In the genomic region with DNA sequence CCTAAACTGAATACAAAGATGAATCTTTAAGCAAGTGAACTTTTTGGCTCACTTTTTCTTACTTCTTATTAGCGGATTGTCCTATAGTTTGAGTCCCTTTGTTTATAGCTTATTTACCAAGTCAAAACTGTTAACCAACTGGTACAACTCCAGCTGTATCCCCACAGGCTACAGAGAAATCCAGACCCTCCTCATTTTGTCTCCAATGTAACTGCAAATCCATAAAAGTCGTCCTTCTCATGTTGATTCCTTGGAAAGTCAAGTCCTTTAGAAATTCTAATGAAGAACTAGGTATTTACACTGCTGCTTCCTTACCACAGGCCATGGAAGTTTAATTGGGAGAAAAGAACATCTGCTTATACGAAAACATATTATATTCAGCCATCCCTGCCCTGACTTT, we compare ENCODE assay signal across 26 cellular contexts.
"Had no signal": no experiment of that assay in that cellular context is flagged by ENCODE, and none has a peak within 500 bp of the region (broad histone marks: within the 10 kb centered on the region; RNA-seq: fewer than 3 reads in every experiment).

No MANE protein-coding gene starts in this region.

- H3K4me3 Mint-ChIP-seq: endodermal cell; immature natural killer cell; memory B cell; natural killer cell treated with Interleukin-12 subunit alpha and Interleukin-12 subunit beta and Interleukin-15 and Interleukin-18, amount 100 ng/mL, for 72 hours; stimulated activated naive B cell treated with anti-CD40 and anti-IgM and Interleukin-4, amounts not matched to agents 10 μg/mL and 1 μg/mL and 100 μg/mL, for 72 hours had no signal

- H3K27me3 Mint-ChIP-seq: memory B cell; natural killer cell treated with Interleukin-12 subunit alpha and Interleukin-12 subunit beta and Interleukin-15 and Interleukin-18, amount 100 ng/mL, for 72 hours; stimulated activated naive B cell treated with anti-CD40 and anti-IgM and Interleukin-4, amounts not matched to agents 10 μg/mL and 1 μg/mL and 100 μg/mL, for 72 hours had no signal

- DNase-seq: effector CD4-positive, alpha-beta T cell; endodermal cell; erythroblast; foreskin keratinocyte; head of caudate nucleus; immature natural killer cell; left cardiac atrium; left ventricle myocardium inferior; lower lobe of right lung; midbrain; posterior cingulate gyrus; sigmoid colon; stimulated activated CD4-positive, alpha-beta T cell treated with anti-CD3 and anti-CD28 coated beads, Interleukin-2, amount 100 ng/mL, for 24 hours; stimulated activated CD4-positive, alpha-beta T cell treated with anti-CD3 and anti-CD28 coated beads, Interleukin-4, amount 100 ng/mL, for 4 hours; stimulated activated naive B cell treated with anti-CD40 and anti-IgM and Interleukin-4, amounts not matched to agents 10 μg/mL and 1 μg/mL and 100 μg/mL, for 72 hours; stomach; substantia nigra; transverse colon had no signal

- H3K36me3 Mint-ChIP-seq: immature natural killer cell; memory B cell; natural killer cell treated with Interleukin-12 subunit alpha and Interleukin-12 subunit beta and Interleukin-15 and Interleukin-18, amount 100 ng/mL, for 72 hours; stimulated activated naive B cell treated with anti-CD40 and anti-IgM and Interleukin-4, amounts not matched to agents 10 μg/mL and 1 μg/mL and 100 μg/mL, for 72 hours had no signal

- FAIRE-seq: keratinocyte had no signal

- H3K27ac Mint-ChIP-seq: endodermal cell; immature natural killer cell; memory B cell; natural killer cell treated with Interleukin-12 subunit alpha and Interleukin-12 subunit beta and Interleukin-15 and Interleukin-18, amount 100 ng/mL, for 72 hours; stimulated activated naive B cell treated with anti-CD40 and anti-IgM and Interleukin-4, amounts not matched to agents 10 μg/mL and 1 μg/mL and 100 μg/mL, for 72 hours had no signal

- H3K36me3 ChIP-seq: left ventricle myocardium inferior, lower lobe of right lung, neutrophil, sigmoid colon, stomach, thoracic aorta, transverse colon had no signal

- H3K4me1 Mint-ChIP-seq: endodermal cell; immature natural killer cell; memory B cell; stimulated activated naive B cell treated with anti-CD40 and anti-IgM and Interleukin-4, amounts not matched to agents 10 μg/mL and 1 μg/mL and 100 μg/mL, for 72 hours had no signal

- H2AFZ ChIP-seq: hepatocyte had no signal

- H3K4me2 ChIP-seq: hepatocyte had no signal

- H3K9me3 Mint-ChIP-seq: endodermal cell had no signal

- ATAC-seq: foreskin keratinocyte; left cardiac atrium; lower lobe of right lung; natural killer cell treated with Interleukin-12 subunit alpha and Interleukin-12 subunit beta and Interleukin-15 and Interleukin-18, amount 100 ng/mL, for 72 hours; stimulated activated naive B cell treated with anti-CD40 and anti-IgM and Interleukin-4, amounts not matched to agents 10 μg/mL and 1 μg/mL and 100 μg/mL, for 72 hours had no signal

- H3K27me3 ChIP-seq: foreskin keratinocyte, hepatocyte, neutrophil, sigmoid colon, stomach, transverse colon had no signal

- H3K9me3 ChIP-seq: left ventricle myocardium inferior, lower lobe of right lung, neutrophil, sigmoid colon, stomach, thoracic aorta, transverse colon had no signal

- H3K4me3 ChIP-seq: coronary artery, hepatocyte, left ventricle myocardium inferior, lower lobe of right lung, sigmoid colon, skin epidermis, stomach, thoracic aorta, transverse colon had no signal

- H3K4me1 ChIP-seq: foreskin keratinocyte, left ventricle myocardium inferior, lower lobe of right lung, sigmoid colon, stomach, transverse colon had no signal

- H3K27ac ChIP-seq: coronary artery, foreskin keratinocyte, hepatocyte, left ventricle myocardium inferior, lower lobe of right lung, neutrophil, sigmoid colon, skin epidermis, stomach, thoracic aorta, transverse colon had no signal

- H3K79me2 ChIP-seq: hepatocyte had no signal
